23 cellular contexts compared by ENCODE assay signal in the genomic region with DNA sequence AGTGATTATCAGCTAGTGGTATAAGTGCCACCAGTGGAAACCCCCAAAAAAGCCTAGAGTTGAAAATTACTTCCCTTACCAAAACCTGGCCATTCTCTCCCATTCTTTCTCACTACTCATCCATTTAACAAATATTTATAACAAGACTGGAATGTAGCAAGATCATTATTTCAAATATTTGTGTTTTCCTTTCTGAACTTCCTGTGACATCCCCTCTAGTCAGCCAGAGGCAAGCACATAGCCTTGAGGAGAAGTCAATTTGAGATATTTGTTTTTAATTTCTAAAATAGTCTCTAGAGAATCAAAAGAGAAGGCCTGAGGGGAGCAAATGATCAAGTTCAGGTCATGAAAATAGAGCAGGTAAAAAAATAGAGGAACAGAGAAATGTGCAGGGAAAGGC.
"Had no signal": no experiment of that assay in that cellular context is flagged by ENCODE, and none has a peak within 500 bp of the region (broad histone marks: within the 10 kb centered on the region; RNA-seq: fewer than 3 reads in every experiment).

No MANE protein-coding gene starts in this region.

- H3K9ac ChIP-seq: KMS-11, SK-N-SH had no signal

- H3K36me3 ChIP-seq: Peyer's patch had no signal

- H3K9me3 ChIP-seq: Peyer's patch, SK-N-SH had no signal

- H3K27me3 ChIP-seq: Peyer's patch had no signal

- H3K4me1 ChIP-seq: Peyer's patch had no signal

- FAIRE-seq: HepG2, K562 had no signal

- H2AFZ ChIP-seq: PC-9 had no signal

- ATAC-seq: HepG2, K562, Right ventricle myocardium inferior, T-cell had no signal

- H3K4me2 ChIP-seq: KMS-11, PC-9, SK-N-SH had no signal

- DNase-seq: Kasumi-1, MM.1S, NCI-H1092 treated with DMSO at 0.1 percent for 48 hours, NCI-H1436, NCI-H187, NCI-H2029, NCI-H2081 treated with DMSO at 0.1 percent for 48 hours, NCI-H2171, NCI-H226, NCI-H446, NCI-H510A, NCI-H524 treated with DMSO at 0.1 percent for 48 hours, NCI-H69, NCI-H774, PC-9, Peyer's patch, SK-N-SH, SW 1271, T-cell had no signal

- H3K4me3 ChIP-seq: K562, PC-9, Peyer's patch had no signal

- H3K27ac ChIP-seq: KMS-11, PC-9, Peyer's patch had no signal
